ENCODE assay signal across 9 cellular contexts in genomic region chr4:6200011-6200921, GRCh38. TPM values are rescaled to one million over a fixed set of nuclear protein-coding genes. Genes with fewer than 3 reads are reported as not detected.
DNase-seq lines count a peak whose midpoint lies in the region; ATAC-seq and TF ChIP-seq lines count a peak whose summit lies in the region.
"Had no signal": no experiment of that assay in that cellular context is flagged by ENCODE, and none has a peak within 500 bp of the region (broad histone marks: within the 10 kb centered on the region; RNA-seq: fewer than 3 reads in every experiment).

Gene JAKMIP1 (minus strand): TSS chr4:6200549. CDS start chr4:6112850, 87,699 bp downstream.

- H3K27me3 ChIP-seq in left lung = peaks cover 24 to 86% of the 10 kb centered on the region in 2 donors

- ATAC-seq in GM21717 (IDR thresholded peaks at IDR 0.05; ENCODE audit: unreplicated experiment) (peak; percentile 77), left lung (peak; percentile 95)

- H3K36me3 ChIP-seq in left lung = no peaks in the 10 kb centered on the region
- H3K36me3 ChIP-seq: neutrophil had no signal

- H3K4me3 ChIP-seq in left lung = peak within 1 kb of the TSS; percentile 34 to 46

- no peak for TF ChIP-seq CTCF in left lung (IDR thresholded peaks at IDR 0.05)

- H3K27ac ChIP-seq in left lung = no peak within 1 kb of the TSS
- H3K27ac ChIP-seq: neutrophil had no signal

- in situ Hi-C loops in G401 (cut with HindIII; ENCODE audit: low sequenced_read_pairs) = no loop called here

- H3K4me1 ChIP-seq in left lung = peaks cover 0 to 17% of the 10 kb centered on the region in 2 donors

- DNase-seq in G401 (ENCODE audit: low spot score) (peak; percentile 80), LHCN-M2 (ENCODE audit: low read depth) (peak; percentile 10), cerebellum (ENCODE audit: low spot score) (peak; percentile 95), left lung (peak; percentile 77 to 85), DMS153 treated with DMSO at 0.1 percent for 48 hours (lab: John Stamatoyannopoulos, UW; ENCODE audit: unreplicated experiment) (no peak)
- DNase-seq in activated CD4-positive, alpha-beta T cell treated with anti-CD3 and anti-CD28 coated beads for 1 hour = peak; percentile 65
- peak; percentile 65 to 79 (median 70) for DNase-seq in stimulated activated CD4-positive, alpha-beta T cell treated with anti-CD3 and anti-CD28 coated beads, TNF-alpha, amount 100 ng/mL, for 1 hour (ENCODE audit: low read depth in 3 of 3, low spot score in 1 of 3)

- H3K9me3 ChIP-seq in left lung = peaks cover 0 to 4% of the 10 kb centered on the region in 2 donors
- H3K9me3 ChIP-seq: neutrophil had no signal

- intact Hi-C loops in left lung (cut with DNase I) = no loop called here

RNA-seq across cellular contexts. Expression of gene JAKMIP1, which starts in this region (rescaled TPM):
- not detected in 2 replicates for total RNA-seq in G401 (2014; rRNA removed; shearing (Covaris generic))
- total RNA-seq in LHCN-M2 (2014; rRNA removed) (not detected in 2 replicates), cerebellum (10.7 TPM), left lung (under 1 TPM; 0.29 to 0.79 TPM)
- not detected for polyA plus RNA-seq in LHCN-M2 (2012)

Comparison
In these comparisons a context has a peak if more than half of its experiments do, and no peak if none do; other contexts are left out.
1. Peak in DNase-seq in G401; RNA of the gene not detected or under 1 TPM.
2. Peak in DNase-seq in LHCN-M2; RNA of the gene not detected or under 1 TPM.
3. Peak in DNase-seq, ATAC-seq and H3K4me3 ChIP-seq in left lung; RNA of the gene not detected or under 1 TPM.